Comparison of ENCODE assay signal across 8 cellular contexts in genomic region chrX:12974217-12974796, GRCh38. TPM values are rescaled to one million over a fixed set of nuclear protein-coding genes. Genes with fewer than 3 reads are reported as not detected.
DNase-seq lines count a peak whose midpoint lies in the region; ATAC-seq and TF ChIP-seq lines count a peak whose summit lies in the region.

No MANE protein-coding gene starts in this region.

- peaks cover 44% of the 10 kb centered on the region for H3K4me1 ChIP-seq in DND-41 (ENCODE audit: insufficient read depth, low read length)
- peaks cover 20% of the 10 kb centered on the region for H3K4me1 ChIP-seq in KMS-11 (ENCODE audit: low read depth, poor library complexity, severe bottlenecking)
- peaks cover 15% of the 10 kb centered on the region for H3K4me1 ChIP-seq in effector memory CD4-positive, alpha-beta T cell (ENCODE audit: control insufficient read depth, insufficient read depth, low read length, poor library complexity, severe bottlenecking)
- peaks cover 19% of the 10 kb centered on the region for H3K4me1 ChIP-seq in stomach smooth muscle (ENCODE audit: control insufficient read depth, insufficient read depth, low read length)

- no peak for ATAC-seq in DND-41 (ENCODE audit: insufficient read depth, low read depth)
- ATAC-seq in WTC11 = peak; percentile 6
- ATAC-seq in GM18858 (IDR thresholded peaks at IDR 0.05; ENCODE audit: unreplicated experiment) = no peak

- H3K9me3 ChIP-seq in DND-41 (ENCODE audit: insufficient read depth, low read length, severe bottlenecking) (no peaks in the 10 kb centered on the region), stomach smooth muscle (ENCODE audit: control insufficient read depth in 2 of 2, low read length in 2 of 2) (no peaks in the 10 kb centered on the region)
- no peaks in the 10 kb centered on the region for H3K9me3 ChIP-seq in effector memory CD4-positive, alpha-beta T cell (ENCODE audit: control insufficient read depth, low read length)

- H4K20me1 ChIP-seq in DND-41 (ENCODE audit: insufficient read depth, low read length) (peaks cover 10% of the 10 kb centered on the region), KMS-11 (ENCODE audit: insufficient read depth) (no peaks in the 10 kb centered on the region)

- peak overlapping the region; percentile 93 for H3K4me3 Mint-ChIP-seq in WTC11

- H3K4me2 ChIP-seq in DND-41 (ENCODE audit: insufficient read depth, low read length) (peak overlapping the region; percentile 63), KMS-11 (peak overlapping the region; percentile 69)

- H3K36me3 ChIP-seq in DND-41 (ENCODE audit: insufficient read depth, low read length) (peaks cover 31% of the 10 kb centered on the region), KMS-11 (ENCODE audit: insufficient read depth) (no peaks in the 10 kb centered on the region), stomach smooth muscle (ENCODE audit: control insufficient read depth in 2 of 2, insufficient read depth in 2 of 2, low read length in 2 of 2) (no peaks in the 10 kb centered on the region)
- peaks cover 13% of the 10 kb centered on the region for H3K36me3 ChIP-seq in effector memory CD4-positive, alpha-beta T cell (ENCODE audit: control insufficient read depth, insufficient read depth, low read length)

- H3K9ac ChIP-seq in DND-41 (ENCODE audit: low read depth, low read length) (peak overlapping the region; percentile 98), KMS-11 (peak overlapping the region; percentile 97), stomach smooth muscle (ENCODE audit: low read length in 2 of 2) (peak overlapping the region; percentile 64 to 97)

- H3K27ac ChIP-seq in DND-41 (ENCODE audit: low read length) (peak overlapping the region; percentile 99), KMS-11 (peak overlapping the region; percentile 96), stomach smooth muscle (ENCODE audit: low read length) (peak overlapping the region; percentile 90)
- H3K27ac ChIP-seq in effector memory CD4-positive, alpha-beta T cell (ENCODE audit: insufficient read depth, low read length, poor library complexity, severe bottlenecking) = peak overlapping the region; percentile 90

- peak overlapping the region; percentile 48 to 78 for H3K4me3 ChIP-seq in DND-41 (ENCODE audit: low read depth in 1 of 2, low read length in 2 of 2)
- H3K4me3 ChIP-seq in KMS-11 (IDR thresholded peaks at IDR 0.05; ENCODE audit: insufficient read depth, low read depth, low read length) = no peak overlapping the region
- H3K4me3 ChIP-seq in effector memory CD4-positive, alpha-beta T cell (ENCODE audit: insufficient read depth, low read depth, low read length, poor library complexity, severe bottlenecking) = peak overlapping the region; percentile 71
- peak overlapping the region; percentile 86 to 93 for H3K4me3 ChIP-seq in stomach smooth muscle (ENCODE audit: low read length in 2 of 2)

- DNase-seq in DND-41 (peak; percentile 61), WTC11 (ENCODE audit: low spot score) (peak; percentile 22), medulla oblongata (ENCODE audit: extremely low spot score) (peak; percentile 43), NCI-H2171 (lab: John Stamatoyannopoulos, UW) (no peak)
- DNase-seq in effector memory CD4-positive, alpha-beta T cell = no peak

- CTCF ChIA-PET in WTC11 (lab: Charles Lee) = no interaction called here

- H2AFZ ChIP-seq in DND-41 (ENCODE audit: low read depth, low read length) (no peak overlapping the region), KMS-11 (ENCODE audit: low read depth) (peak overlapping the region; percentile 61)

- H3K4me1 Mint-ChIP-seq in WTC11 = peaks cover 60% of the 10 kb centered on the region

- no peaks in the 10 kb centered on the region for H3K27me3 ChIP-seq in DND-41 (ENCODE audit: insufficient read depth, low read length, poor library complexity)
- H3K27me3 ChIP-seq in KMS-11 (ENCODE audit: insufficient read depth, low read depth) = no peaks in the 10 kb centered on the region
- no peaks in the 10 kb centered on the region for H3K27me3 ChIP-seq in effector memory CD4-positive, alpha-beta T cell (replicated peaks; ENCODE audit: control insufficient read depth, insufficient read depth, low read length, poor library complexity, severe bottlenecking)
- peaks cover 0 to 4% of the 10 kb centered on the region in 2 donors for H3K27me3 ChIP-seq in stomach smooth muscle (ENCODE audit: control insufficient read depth in 1 of 2, insufficient read depth in 2 of 2, low read length in 2 of 2)

- H3K36me3 Mint-ChIP-seq in WTC11 = peaks cover 26% of the 10 kb centered on the region

- no peak for TF ChIP-seq CTCF in DND-41 (IDR thresholded peaks at IDR 0.05; ENCODE audit: borderline replicate concordance, extremely low read depth, low read length, poor library complexity, severe bottlenecking)
- no peak for TF ChIP-seq CTCF in KMS-11 (conservative IDR thresholded peaks at IDR 0.05; ENCODE audit: low read depth, low read length)
- no peak for TF ChIP-seq CTCF in WTC11 (IDR thresholded peaks at IDR 0.05)

- no peaks in the 10 kb centered on the region for H3K27me3 Mint-ChIP-seq in WTC11 (ENCODE audit: low read depth)

- POLR2A ChIA-PET in WTC11 (lab: Charles Lee) = interaction anchor here (1.0 to 2.3 kb wide), 6 partner anchors 19 to 761 kb away, joined by 3 to 11 read pairs (median 4); partner anchors contain the start of genes OFD1 and TRAPPC2

- no peaks in the 10 kb centered on the region for H3K9me3 Mint-ChIP-seq in WTC11

- peaks cover 89% of the 10 kb centered on the region for H3K79me2 ChIP-seq in DND-41 (ENCODE audit: insufficient read depth, low read length)
- peaks cover 29% of the 10 kb centered on the region for H3K79me2 ChIP-seq in KMS-11 (ENCODE audit: insufficient read depth, low read depth)

- peak overlapping the region; percentile 90 for H3K27ac Mint-ChIP-seq in WTC11

TF ChIP-seq in WTC11, 78 proteins besides CTCF, POLR2A, EP300 and RAD21 (continues in another document):
- no peak for TF ChIP-seq SMAD3 (CRISPR knock-in tag; IDR thresholded peaks at IDR 0.05; ENCODE audit: borderline replicate concordance)
- TF ChIP-seq, protein P1, sequence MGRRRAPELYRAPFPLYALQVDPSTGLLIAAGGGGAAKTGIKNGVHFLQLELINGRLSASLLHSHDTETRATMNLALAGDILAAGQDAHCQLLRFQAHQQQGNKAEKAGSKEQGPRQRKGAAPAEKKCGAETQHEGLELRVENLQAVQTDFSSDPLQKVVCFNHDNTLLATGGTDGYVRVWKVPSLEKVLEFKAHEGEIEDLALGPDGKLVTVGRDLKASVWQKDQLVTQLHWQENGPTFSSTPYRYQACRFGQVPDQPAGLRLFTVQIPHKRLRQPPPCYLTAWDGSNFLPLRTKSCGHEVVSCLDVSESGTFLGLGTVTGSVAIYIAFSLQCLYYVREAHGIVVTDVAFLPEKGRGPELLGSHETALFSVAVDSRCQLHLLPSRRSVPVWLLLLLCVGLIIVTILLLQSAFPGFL (CRISPR knock-in tag; IDR thresholded peaks at IDR 0.05; ENCODE audit: borderline replicate concordance) = no peak
- TF ChIP-seq NFATC4 (CRISPR knock-in tag; IDR thresholded peaks at IDR 0.05) = no peak
- no peak for TF ChIP-seq SP1 (CRISPR knock-in tag; conservative IDR thresholded peaks at IDR 0.05)
- TF ChIP-seq, protein P2, sequence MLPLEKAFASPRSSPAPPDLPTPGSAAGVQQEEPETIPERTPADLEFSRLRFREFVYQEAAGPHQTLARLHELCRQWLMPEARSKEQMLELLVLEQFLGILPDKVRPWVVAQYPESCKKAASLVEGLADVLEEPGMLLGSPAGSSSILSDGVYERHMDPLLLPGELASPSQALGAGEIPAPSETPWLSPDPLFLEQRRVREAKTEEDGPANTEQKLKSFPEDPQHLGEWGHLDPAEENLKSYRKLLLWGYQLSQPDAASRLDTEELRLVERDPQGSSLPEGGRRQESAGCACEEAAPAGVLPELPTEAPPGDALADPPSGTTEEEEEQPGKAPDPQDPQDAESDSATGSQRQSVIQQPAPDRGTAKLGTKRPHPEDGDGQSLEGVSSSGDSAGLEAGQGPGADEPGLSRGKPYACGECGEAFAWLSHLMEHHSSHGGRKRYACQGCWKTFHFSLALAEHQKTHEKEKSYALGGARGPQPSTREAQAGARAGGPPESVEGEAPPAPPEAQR (CRISPR knock-in tag; IDR thresholded peaks at IDR 0.05) = no peak
- no peak for TF ChIP-seq TEAD4 (CRISPR knock-in tag; IDR thresholded peaks at IDR 0.05)
- no peak for TF ChIP-seq GTF2I (CRISPR knock-in tag; conservative IDR thresholded peaks at IDR 0.05)
- TF ChIP-seq FOXP4 (CRISPR knock-in tag; IDR thresholded peaks at IDR 0.05) = no peak

RNA-seq across cellular contexts. Expression of gene TMSB4X, which starts 0.6 kb away (rescaled TPM):
- total RNA-seq in WTC11 (2021) = 2,375 to 2,595 TPM (median 2,468 TPM) in 3 replicates

Comparison
In these comparisons a context has a peak if more than half of its experiments do, and no peak if none do; other contexts are left out.
1. DNase-seq: peak in DND-41 (single experiment), WTC11 (single experiment) and medulla oblongata (single experiment); none in effector memory CD4-positive, alpha-beta T cell (0 of 3) and NCI-H2171 (single experiment).
2. Peak in every context shown above with its lines, with median percentiles within 50 percentile points of each other: H3K27ac ChIP-seq and H3K9ac ChIP-seq.